14 cellular contexts compared by ENCODE assay signal in the genomic region with DNA sequence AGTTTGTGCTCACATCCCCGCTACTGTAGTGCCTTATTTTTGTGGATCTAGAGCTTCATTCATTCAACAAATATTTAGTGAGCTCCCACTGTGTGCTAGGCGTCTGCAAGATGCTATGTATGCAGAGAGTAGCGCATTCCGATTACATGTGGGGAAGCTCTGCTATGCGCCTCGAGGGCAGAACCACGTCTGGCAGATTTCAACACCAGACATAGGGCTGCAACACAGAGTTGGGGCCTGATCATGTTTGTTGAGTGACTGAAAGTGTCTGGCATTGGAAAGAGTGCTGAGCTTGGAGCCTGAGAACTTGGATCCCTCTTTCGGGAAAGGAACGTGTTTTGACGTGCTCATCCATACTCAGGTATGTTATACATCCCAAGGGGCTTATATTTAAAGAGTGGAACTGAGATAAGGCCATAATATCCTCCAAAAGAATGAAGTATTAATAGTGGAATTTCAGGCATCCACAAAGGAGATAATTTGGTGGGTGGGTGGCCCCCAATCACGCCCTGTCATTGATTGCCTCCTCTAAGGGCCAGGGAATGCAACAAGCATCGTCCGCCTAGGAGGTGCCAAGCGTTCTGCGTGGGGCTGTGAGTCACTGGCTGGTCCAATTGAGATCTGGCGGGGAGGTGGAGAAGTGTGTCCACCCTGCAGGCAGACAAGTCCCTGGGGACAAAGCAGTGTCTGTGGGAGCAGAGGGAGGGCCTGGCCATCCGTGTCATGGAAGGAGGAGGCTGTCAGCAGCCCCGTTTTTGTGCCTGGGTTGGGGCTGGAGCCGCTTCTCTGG.
DNase-seq lines count a peak whose midpoint lies in the region; TF ChIP-seq lines count a peak whose summit lies in the region.
"Had no signal": no experiment of that assay in that cellular context is flagged by ENCODE, and none has a peak within 500 bp of the region (broad histone marks: within the 10 kb centered on the region; RNA-seq: fewer than 3 reads in every experiment).

No MANE protein-coding gene starts in this region.

- peaks cover 12% of the 10 kb centered on the region for H3K27me3 Mint-ChIP-seq in chondrocyte (ENCODE audit: low read depth)
- H3K27me3 Mint-ChIP-seq in activated naive CD4-positive, alpha-beta T cell treated with anti-CD3 and anti-CD28 coated beads for 36 hours (ENCODE audit: low read depth), result peaks cover 36% of the 10 kb centered on the region

- CTCF ChIA-PET in activated naive CD4-positive, alpha-beta T cell treated with anti-CD3 and anti-CD28 coated beads for 36 hours (lab: Charles Lee), result interaction anchor here (0.6 to 0.8 kb wide), 2 partner anchors 253 to 575 kb away, joined by 3 read pairs; no protein-coding TSS in a partner anchor

- no peaks in the 10 kb centered on the region for H3K9me3 ChIP-seq in BE2C
- H3K9me3 ChIP-seq: BLaER1 treated with 17β-estradiol and CSF1 and Interleukin-3, amounts not matched to agents 10 nM and 100 nM; thyroid gland had no signal

- H3K9me3 Mint-ChIP-seq in chondrocyte (ENCODE audit: low read depth), result no peaks in the 10 kb centered on the region
- H3K9me3 Mint-ChIP-seq in activated naive CD4-positive, alpha-beta T cell treated with anti-CD3 and anti-CD28 coated beads for 36 hours, result no peaks in the 10 kb centered on the region
- H3K9me3 Mint-ChIP-seq: activated naive CD8-positive, alpha-beta T cell treated with anti-CD3 and anti-CD28 coated beads, Interleukin-2, amount 50 U/mL, for 24 hours had no signal

- H3K27me3 ChIP-seq in BE2C, result no peaks in the 10 kb centered on the region
- H3K27me3 ChIP-seq: BLaER1 treated with 17β-estradiol and CSF1 and Interleukin-3, amounts not matched to agents 10 nM and 100 nM; thyroid gland had no signal

- TF ChIP-seq CTCF in BE2C (IDR thresholded peaks at IDR 0.05; ENCODE audit: low read depth, low read length), result no peak
- no peak for TF ChIP-seq CTCF in chondrocyte (IDR thresholded peaks at IDR 0.05)

- H3K36me3 ChIP-seq in BE2C, result no peaks in the 10 kb centered on the region
- H3K36me3 ChIP-seq: BLaER1 treated with 17β-estradiol and CSF1 and Interleukin-3, amounts not matched to agents 10 nM and 100 nM; thyroid gland had no signal

- no peaks in the 10 kb centered on the region for H3K4me1 ChIP-seq in BE2C

- peaks cover 17% of the 10 kb centered on the region for H3K4me1 Mint-ChIP-seq in chondrocyte (ENCODE audit: low read depth)
- H3K4me1 Mint-ChIP-seq in activated naive CD4-positive, alpha-beta T cell treated with anti-CD3 and anti-CD28 coated beads for 36 hours (ENCODE audit: low read depth), result no peaks in the 10 kb centered on the region
- H3K4me1 Mint-ChIP-seq: activated naive CD8-positive, alpha-beta T cell treated with anti-CD3 and anti-CD28 coated beads, Interleukin-2, amount 50 U/mL, for 24 hours had no signal

- peak overlapping the region; percentile 72 for H3K27ac Mint-ChIP-seq in chondrocyte (ENCODE audit: unreplicated experiment)
- no peak overlapping the region for H3K27ac Mint-ChIP-seq in activated naive CD4-positive, alpha-beta T cell treated with anti-CD3 and anti-CD28 coated beads for 36 hours
- H3K27ac Mint-ChIP-seq: activated naive CD8-positive, alpha-beta T cell treated with anti-CD3 and anti-CD28 coated beads, Interleukin-2, amount 50 U/mL, for 24 hours had no signal

- H3K36me3 Mint-ChIP-seq in chondrocyte (ENCODE audit: low read depth), result no peaks in the 10 kb centered on the region
- H3K36me3 Mint-ChIP-seq in activated naive CD4-positive, alpha-beta T cell treated with anti-CD3 and anti-CD28 coated beads for 36 hours (ENCODE audit: low read depth), result no peaks in the 10 kb centered on the region

- H3K4me3 ChIP-seq in BE2C (ENCODE audit: low read depth, low read length), result no peak overlapping the region
- H3K4me3 ChIP-seq: BLaER1 treated with 17β-estradiol and CSF1 and Interleukin-3, amounts not matched to agents 10 nM and 100 nM; thyroid gland had no signal

- intact Hi-C loops in activated naive CD4-positive, alpha-beta T cell treated with anti-CD3 and anti-CD28 coated beads for 36 hours (cut with micrococcal nuclease), result no loop called here

- no peak overlapping the region for H3K4me3 Mint-ChIP-seq in chondrocyte (ENCODE audit: unreplicated experiment)
- no peak overlapping the region for H3K4me3 Mint-ChIP-seq in activated naive CD4-positive, alpha-beta T cell treated with anti-CD3 and anti-CD28 coated beads for 36 hours
- H3K4me3 Mint-ChIP-seq: activated naive CD8-positive, alpha-beta T cell treated with anti-CD3 and anti-CD28 coated beads, Interleukin-2, amount 50 U/mL, for 24 hours had no signal

- DNase-seq in BE2C, result peak; percentile 57
- DNase-seq in M059J (ENCODE audit: low read depth), result peak; percentile 48
- no peak for DNase-seq in chondrocyte (ENCODE audit: low spot score)
- peak; percentile 16 for DNase-seq in myocyte (ENCODE audit: low read depth)
- no peak for DNase-seq in OCI-M2 (lab: John Stamatoyannopoulos, UW; ENCODE audit: unreplicated experiment)
- DNase-seq in HuH-7 (ENCODE audit: low spot score), result no peak
- DNase-seq in activated naive CD4-positive, alpha-beta T cell (lab: John Stamatoyannopoulos, UW), result no peak
- DNase-seq in activated naive CD4-positive, alpha-beta T cell treated with anti-CD3 and anti-CD28 coated beads for 36 hours, result no peak
- DNase-seq: activated CD4-positive, alpha-beta T cell treated with anti-CD3 and anti-CD28 coated beads for 1 hour; activated naive CD8-positive, alpha-beta T cell treated with anti-CD3 and anti-CD28 coated beads, Interleukin-2, amount 50 U/mL, for 24 hours; dermis blood vessel endothelial cell; T-helper 1 cell; thyroid gland had no signal

Comparison
In these comparisons a context has a peak if more than half of its experiments do, and no peak if none do; other contexts are left out.
1. DNase-seq: peak in BE2C (single experiment), M059J (single experiment) and myocyte (single experiment); none in chondrocyte (single experiment), OCI-M2 (single experiment), HuH-7 (single experiment), activated naive CD4-positive, alpha-beta T cell (0 of 4) and activated naive CD4-positive, alpha-beta T cell treated with anti-CD3 and anti-CD28 coated beads for 36 hours (single experiment).